In genomic region chr12:120822832-120823503, GRCh38 we compare ENCODE assay signal across 17 cellular contexts.
A peak's percentile ranks its signal among the peaks of the same experiment; 100 is the strongest.
DNase-seq lines count a peak whose midpoint lies in the region; ATAC-seq, FAIRE-seq and TF ChIP-seq lines count a peak whose summit lies in the region.
"Had no signal": no experiment of that assay in that cellular context is flagged by ENCODE, and none has a peak within 500 bp of the region (broad histone marks: within the 10 kb centered on the region; RNA-seq: fewer than 3 reads in every experiment).

No MANE protein-coding gene starts in this region.

- H3K18ac ChIP-seq in mesendoderm (ENCODE audit: low read length), result no peak overlapping the region

- H3K27me3 ChIP-seq in astrocyte (ENCODE audit: insufficient read depth, low read length) (no peaks in the 10 kb centered on the region), mesendoderm (ENCODE audit: insufficient read depth, low read length, poor library complexity) (no peaks in the 10 kb centered on the region), PC-9 (ENCODE audit: insufficient read depth, low read depth) (no peaks in the 10 kb centered on the region)
- H3K27me3 ChIP-seq: heart right ventricle had no signal

- H3K27ac Mint-ChIP-seq in astrocyte (ENCODE audit: unreplicated experiment), result peak overlapping the region; percentile 0
- H3K27ac Mint-ChIP-seq: T-helper 1 cell treated with Interleukin-12 subunit alpha and Interleukin-12 subunit beta and Interleukin-4 antibody, amounts not matched to agents 30 μg/mL and 1 μg/mL, for 36 hours had no signal

- H2AK5ac ChIP-seq in mesendoderm (ENCODE audit: low read length), result no peak overlapping the region

- H4K8ac ChIP-seq in mesendoderm (ENCODE audit: low read depth, low read length), result no peak overlapping the region

- H3K27ac ChIP-seq in astrocyte (ENCODE audit: low read depth, low read length), result no peak overlapping the region
- H3K27ac ChIP-seq in mesendoderm (ENCODE audit: low read depth, low read length), result no peak overlapping the region
- H3K27ac ChIP-seq in PC-9, result no peak overlapping the region

- no peak overlapping the region for H2BK15ac ChIP-seq in mesendoderm (replicated peaks; ENCODE audit: low read depth)

- in situ Hi-C loops in G401 (cut with HindIII; ENCODE audit: low sequenced_read_pairs), result no loop called here

- H2BK5ac ChIP-seq in mesendoderm (ENCODE audit: low read length), result no peak overlapping the region

- H3K9me3 ChIP-seq in astrocyte (ENCODE audit: insufficient read depth, low read depth, low read length), result no peaks in the 10 kb centered on the region
- H3K9me3 ChIP-seq in PC-9 (ENCODE audit: insufficient read depth, low read depth), result no peaks in the 10 kb centered on the region
- H3K9me3 ChIP-seq: heart right ventricle had no signal

- POLR2A ChIA-PET in PC-9 (lab: Charles Lee; ENCODE audit: unreplicated experiment), result no interaction called here

- H3K4ac ChIP-seq in mesendoderm (ENCODE audit: low read depth, low read length), result no peak overlapping the region

- TF ChIP-seq CTCF in astrocyte (IDR thresholded peaks at IDR 0.05; ENCODE audit: insufficient read depth, low read depth, low read length) (no peak), PC-9 (conservative IDR thresholded peaks at IDR 0.05) (no peak)

- BruUV-seq in PC-9 (replicated peaks; lab: Mats Ljungman, UMichigan), result no TSS peak

- no peaks in the 10 kb centered on the region for H3K27me3 Mint-ChIP-seq in astrocyte (ENCODE audit: low read depth, unreplicated experiment)
- H3K27me3 Mint-ChIP-seq: brain had no signal

- no peak overlapping the region for H2BK120ac ChIP-seq in mesendoderm (ENCODE audit: low read depth, low read length)

- peaks cover 25% of the 10 kb centered on the region for H3K79me2 ChIP-seq in astrocyte (ENCODE audit: insufficient read depth, low read length)
- H3K79me2 ChIP-seq in mesendoderm (ENCODE audit: control insufficient read depth, insufficient read depth, low read length), result peaks cover 5% of the 10 kb centered on the region
- peaks cover 36% of the 10 kb centered on the region for H3K79me2 ChIP-seq in PC-9 (ENCODE audit: low read depth)

- no peak for ATAC-seq in HG02884 (IDR thresholded peaks at IDR 0.05; ENCODE audit: unreplicated experiment)
- ATAC-seq: left colon had no signal

- H3K36me3 ChIP-seq in astrocyte (ENCODE audit: insufficient read depth, low read length), result no peaks in the 10 kb centered on the region
- H3K36me3 ChIP-seq in mesendoderm (ENCODE audit: control insufficient read depth, insufficient read depth, low read length), result no peaks in the 10 kb centered on the region
- H3K36me3 ChIP-seq in PC-9 (ENCODE audit: low read depth), result no peaks in the 10 kb centered on the region
- H3K36me3 ChIP-seq: heart right ventricle had no signal

- no peak overlapping the region for H2AFZ ChIP-seq in astrocyte (ENCODE audit: low read depth, low read length)
- H2AFZ ChIP-seq in PC-9, result no peak overlapping the region

- FAIRE-seq in astrocyte (lab: Jason Lieb, UNC), result no peak

- peaks cover 12% of the 10 kb centered on the region for H3K79me1 ChIP-seq in mesendoderm (ENCODE audit: low read length)

- H4K5ac ChIP-seq in mesendoderm (ENCODE audit: low read length), result no peak overlapping the region

- H3K4me1 ChIP-seq in astrocyte (ENCODE audit: insufficient read depth, low read length), result no peaks in the 10 kb centered on the region
- H3K4me1 ChIP-seq in mesendoderm (ENCODE audit: control insufficient read depth, low read depth, low read length), result peaks cover 3% of the 10 kb centered on the region
- no peaks in the 10 kb centered on the region for H3K4me1 ChIP-seq in PC-9 (replicated peaks; ENCODE audit: insufficient read depth)

- no peaks in the 10 kb centered on the region for H3K9me3 Mint-ChIP-seq in astrocyte (ENCODE audit: unreplicated experiment)
- H3K9me3 Mint-ChIP-seq: T-helper 1 cell treated with Interleukin-12 subunit alpha and Interleukin-12 subunit beta and Interleukin-4 antibody, amounts not matched to agents 30 μg/mL and 1 μg/mL, for 36 hours had no signal

- CTCF ChIA-PET in PC-9 (lab: Charles Lee), result no interaction called here

- H3K23ac ChIP-seq in mesendoderm (ENCODE audit: low read length), result no peak overlapping the region

- H3K4me3 Mint-ChIP-seq in astrocyte (ENCODE audit: unreplicated experiment), result peak overlapping the region; percentile 24
- H3K4me3 Mint-ChIP-seq: brain; T-helper 1 cell treated with Interleukin-12 subunit alpha and Interleukin-12 subunit beta and Interleukin-4 antibody, amounts not matched to agents 30 μg/mL and 1 μg/mL, for 36 hours had no signal

- peaks cover 26% of the 10 kb centered on the region for H3K4me1 Mint-ChIP-seq in astrocyte (ENCODE audit: low read depth, unreplicated experiment)

- no peak overlapping the region for H3K56ac ChIP-seq in mesendoderm (ENCODE audit: low read length)

- H3K4me2 ChIP-seq in astrocyte (ENCODE audit: low read length), result no peak overlapping the region
- no peak overlapping the region for H3K4me2 ChIP-seq in mesendoderm (ENCODE audit: low read length)
- no peak overlapping the region for H3K4me2 ChIP-seq in PC-9

- H3F3A ChIP-seq in PC-9 (ENCODE audit: insufficient read depth, low read depth), result peaks cover 3% of the 10 kb centered on the region; the same call in 1 of the 2 replicates

- H3K36me3 Mint-ChIP-seq in astrocyte (ENCODE audit: low read depth, unreplicated experiment), result no peaks in the 10 kb centered on the region
- H3K36me3 Mint-ChIP-seq: brain had no signal

- H3K9ac ChIP-seq in astrocyte (ENCODE audit: low read length) (no peak overlapping the region), mesendoderm (ENCODE audit: low read length) (no peak overlapping the region)

- H4K20me1 ChIP-seq in astrocyte (ENCODE audit: insufficient read depth, low read length) (peaks cover 43% of the 10 kb centered on the region), PC-9 (ENCODE audit: insufficient read depth) (peaks cover 36% of the 10 kb centered on the region)

- DNase-seq in G401 (ENCODE audit: low spot score), result peak; percentile 32
- peak in 2 of 3 experiments; percentile 61 to 89 for DNase-seq in NCI-H1417 (lab: John Stamatoyannopoulos, UW)
- no peak for DNase-seq in astrocyte (ENCODE audit: low read depth)
- DNase-seq in mesendoderm, result peak; percentile 71
- DNase-seq in PC-9, result no peak
- no peak for DNase-seq in EL
- no peak for DNase-seq in NK-92 treated with Interleukin-12 subunit alpha and Interleukin-12 subunit beta, amount 100 ng/mL, for 24 hours (lab: John Stamatoyannopoulos, UW)
- DNase-seq: activated naive CD4-positive, alpha-beta T cell treated with Interleukin-2 at 50 U/mL for 16 hours; AML-193; DMS 273 treated with DMSO at 0.1 percent for 48 hours; heart right ventricle; left colon; Right ventricle myocardium superior; stimulated activated CD4-positive, alpha-beta T cell treated with anti-CD3 and anti-CD28 coated beads, Interleukin-15, amount 100 ng/mL, for 24 hours had no signal

- intact Hi-C loops in PC-9 (cut with micrococcal nuclease; ENCODE audit: unreplicated experiment), result no loop called here

- WGBS in mesendoderm (ENCODE audit: extremely low coverage, insufficient coverage, low lambda C conversion rate), result no CpG with 5 or more reads among the region's 9 CpGs

- no peak overlapping the region for H3K4me3 ChIP-seq in astrocyte (ENCODE audit: insufficient read depth, low read depth, low read length)
- no peak overlapping the region for H3K4me3 ChIP-seq in mesendoderm (ENCODE audit: low read length)
- H3K4me3 ChIP-seq in PC-9, result no peak overlapping the region
- H3K4me3 ChIP-seq: heart right ventricle had no signal

- no peaks in the 10 kb centered on the region for H3K9me2 ChIP-seq in PC-9 (ENCODE audit: insufficient read depth)

Comparison
In these comparisons a context has a peak if more than half of its experiments do, and no peak if none do; other contexts are left out.
1. DNase-seq: peak in G401 (single experiment), NCI-H1417 (2 of 3) and mesendoderm (single experiment); none in astrocyte (single experiment), PC-9 (0 of 2), EL (single experiment) and NK-92 treated with Interleukin-12 subunit alpha and Interleukin-12 subunit beta, amount 100 ng/mL, for 24 hours (single experiment).